Comparison of ENCODE assay signal across 2 cellular contexts in genomic region chr22:36088292-36088691, GRCh38.
A peak's percentile ranks its signal among the peaks of the same experiment; 100 is the strongest.
TF ChIP-seq lines count a peak whose summit lies in the region.

No MANE protein-coding gene starts in this region.

TF ChIP-seq in HCT116, 20 proteins besides CTCF, POLR2A, EP300 and RAD21:
- TF ChIP-seq, protein P1, sequence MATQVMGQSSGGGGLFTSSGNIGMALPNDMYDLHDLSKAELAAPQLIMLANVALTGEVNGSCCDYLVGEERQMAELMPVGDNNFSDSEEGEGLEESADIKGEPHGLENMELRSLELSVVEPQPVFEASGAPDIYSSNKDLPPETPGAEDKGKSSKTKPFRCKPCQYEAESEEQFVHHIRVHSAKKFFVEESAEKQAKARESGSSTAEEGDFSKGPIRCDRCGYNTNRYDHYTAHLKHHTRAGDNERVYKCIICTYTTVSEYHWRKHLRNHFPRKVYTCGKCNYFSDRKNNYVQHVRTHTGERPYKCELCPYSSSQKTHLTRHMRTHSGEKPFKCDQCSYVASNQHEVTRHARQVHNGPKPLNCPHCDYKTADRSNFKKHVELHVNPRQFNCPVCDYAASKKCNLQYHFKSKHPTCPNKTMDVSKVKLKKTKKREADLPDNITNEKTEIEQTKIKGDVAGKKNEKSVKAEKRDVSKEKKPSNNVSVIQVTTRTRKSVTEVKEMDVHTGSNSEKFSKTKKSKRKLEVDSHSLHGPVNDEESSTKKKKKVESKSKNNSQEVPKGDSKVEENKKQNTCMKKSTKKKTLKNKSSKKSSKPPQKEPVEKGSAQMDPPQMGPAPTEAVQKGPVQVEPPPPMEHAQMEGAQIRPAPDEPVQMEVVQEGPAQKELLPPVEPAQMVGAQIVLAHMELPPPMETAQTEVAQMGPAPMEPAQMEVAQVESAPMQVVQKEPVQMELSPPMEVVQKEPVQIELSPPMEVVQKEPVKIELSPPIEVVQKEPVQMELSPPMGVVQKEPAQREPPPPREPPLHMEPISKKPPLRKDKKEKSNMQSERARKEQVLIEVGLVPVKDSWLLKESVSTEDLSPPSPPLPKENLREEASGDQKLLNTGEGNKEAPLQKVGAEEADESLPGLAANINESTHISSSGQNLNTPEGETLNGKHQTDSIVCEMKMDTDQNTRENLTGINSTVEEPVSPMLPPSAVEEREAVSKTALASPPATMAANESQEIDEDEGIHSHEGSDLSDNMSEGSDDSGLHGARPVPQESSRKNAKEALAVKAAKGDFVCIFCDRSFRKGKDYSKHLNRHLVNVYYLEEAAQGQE (IDR thresholded peaks at IDR 0.05; ENCODE audit: low read depth), result no peak
- peak; percentile 37; the same call in 1 of the 2 replicates for TF ChIP-seq CEBPB (IDR thresholded peaks at IDR 0.05; ENCODE audit: low read depth)

TF ChIP-seq in K562, 482 proteins besides CTCF, POLR2A, EP300 and RAD21 (continued from another document):
- TF ChIP-seq ATF3 (IDR thresholded peaks at IDR 0.05) (peak; percentile 49; the same call in 1 of the 2 replicates), ATF3 (CRISPR knock-in tag; conservative IDR thresholded peaks at IDR 0.05) (no peak), SOX6 (IDR thresholded peaks at IDR 0.05) (peak; percentile 67; the same call in 1 of the 2 replicates), CEBPB (tag; IDR thresholded peaks at IDR 0.05) (peak; percentile 68), CEBPG (CRISPR knock-in tag; IDR thresholded peaks at IDR 0.05) (peak; percentile 86), CEBPG (tag; conservative IDR thresholded peaks at IDR 0.05 in 1 of 2, IDR thresholded peaks at IDR 0.05 in 1 of 2) (peak in 1 of 2 experiments; percentile 71; a peak in 2 of 4 replicates)
TF ChIP-seq in K562: peak in this region for 4.
